31 cellular contexts compared by ENCODE assay signal in the genomic region with DNA sequence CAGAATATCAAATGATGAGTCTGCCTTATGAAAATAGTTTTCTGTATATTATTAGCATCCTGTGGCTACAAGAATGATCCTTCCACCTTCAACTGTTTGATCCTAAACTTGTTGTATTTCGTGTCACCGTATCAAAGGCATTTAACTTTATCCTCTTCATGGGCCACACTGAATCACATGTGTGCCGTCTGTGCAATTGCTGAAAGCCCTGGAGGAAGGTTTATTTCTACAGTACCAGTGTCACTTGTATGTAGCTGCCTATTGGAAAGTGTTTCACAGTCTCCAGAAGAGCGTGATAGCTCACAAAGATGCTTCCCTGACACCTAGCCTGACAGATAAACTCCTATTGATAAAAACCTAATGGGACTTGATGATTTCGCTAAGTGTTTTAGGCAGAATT.
DNase-seq lines count a peak whose midpoint lies in the region; ATAC-seq and TF ChIP-seq lines count a peak whose summit lies in the region.
"Had no signal": no experiment of that assay in that cellular context is flagged by ENCODE, and none has a peak within 500 bp of the region (broad histone marks: within the 10 kb centered on the region; RNA-seq: fewer than 3 reads in every experiment).

No MANE protein-coding gene starts in this region.

- H3K9me2 ChIP-seq in hepatocyte (replicated peaks; ENCODE audit: insufficient read depth), result no peaks in the 10 kb centered on the region

- no peak overlapping the region for H2AK5ac ChIP-seq in mesenchymal stem cell (ENCODE audit: low read length, severe bottlenecking)

- H2AFZ ChIP-seq in hepatocyte, result no peak overlapping the region
- no peak overlapping the region for H2AFZ ChIP-seq in smooth muscle cell (ENCODE audit: low read depth)
- no peak overlapping the region for H2AFZ ChIP-seq in mesenchymal stem cell (ENCODE audit: low read depth, low read length)
- H2AFZ ChIP-seq: GM23338 had no signal

- no peak overlapping the region for H3K14ac ChIP-seq in mesenchymal stem cell (ENCODE audit: low read length in 2 of 2)

- intact Hi-C loops in left ventricle myocardium superior (cut with micrococcal nuclease), result no loop called here
- intact Hi-C loops in lower leg skin (cut with DNase I; ENCODE audit: low total_unique reads), result no loop called here

- H2BK12ac ChIP-seq in mesenchymal stem cell (ENCODE audit: low read length in 2 of 2), result no peak overlapping the region

- ATAC-seq in left ventricle myocardium superior (peak; percentile 43), HG02885 (IDR thresholded peaks at IDR 0.05; ENCODE audit: poor library complexity, unreplicated experiment) (no peak)
- ATAC-seq: GM23338, HepG2 had no signal

- H2BK15ac ChIP-seq in mesenchymal stem cell (ENCODE audit: low read depth, poor library complexity, severe bottlenecking), result no peak overlapping the region

- no peaks in the 10 kb centered on the region for H4K20me1 ChIP-seq in hepatocyte (ENCODE audit: insufficient read depth, poor library complexity, severe bottlenecking)
- H4K20me1 ChIP-seq in smooth muscle cell (ENCODE audit: low read depth), result no peaks in the 10 kb centered on the region
- H4K20me1 ChIP-seq: BLaER1 treated with 17β-estradiol and CSF1 and Interleukin-3, amounts not matched to agents 10 nM and 100 nM had no signal

- no peak overlapping the region for H4K8ac ChIP-seq in mesenchymal stem cell (ENCODE audit: low read length)

- H3K4me3 ChIP-seq in right atrium auricular region (no peak overlapping the region), hepatocyte (no peak overlapping the region), smooth muscle cell (no peak overlapping the region), mesenchymal stem cell (ENCODE audit: insufficient read depth in 1 of 2, low read depth in 1 of 2, low read length in 2 of 2) (no peak overlapping the region), lower leg skin (ENCODE audit: low read depth, poor library complexity, severe bottlenecking) (no peak overlapping the region)
- H3K4me3 ChIP-seq: BLaER1 treated with 17β-estradiol and CSF1 and Interleukin-3, amounts not matched to agents 10 nM and 100 nM; GM23338; HAP-1; SJSA1 had no signal

- H3K18ac ChIP-seq in mesenchymal stem cell (ENCODE audit: low read depth in 1 of 2, low read length in 2 of 2), result no peak overlapping the region

- no peak for TF ChIP-seq POLR2A in lower leg skin (IDR thresholded peaks at IDR 0.05)

- no peak for TF ChIP-seq CTCF in right atrium auricular region (IDR thresholded peaks at IDR 0.05)
- no peak for TF ChIP-seq CTCF in hepatocyte (IDR thresholded peaks at IDR 0.05; ENCODE audit: poor library complexity)
- TF ChIP-seq CTCF in smooth muscle cell (IDR thresholded peaks at IDR 0.05; ENCODE audit: borderline replicate concordance, insufficient read depth, poor library complexity, severe bottlenecking), result no peak
- TF ChIP-seq CTCF in lower leg skin (IDR thresholded peaks at IDR 0.05), result no peak

- H2BK5ac ChIP-seq in mesenchymal stem cell (ENCODE audit: low read depth, low read length, poor library complexity, severe bottlenecking), result no peak overlapping the region

- WGBS in hepatocyte (ENCODE audit: low lambda C conversion rate, missing lambda C conversion rate), result 67% methylated on average over 5 of the region's 5 CpGs
- WGBS in smooth muscle cell (ENCODE audit: low lambda C conversion rate), result 76% methylated on average over 5 of the region's 5 CpGs
- 98% methylated on average over 5 of the region's 5 CpGs for WGBS in mesenchymal stem cell
- WGBS in lower leg skin, 2 donors, result 38 to 51% methylated on average over 5 of the region's 5 CpGs

- H3K4me1 ChIP-seq in right atrium auricular region, result peaks cover 0 to 6% of the 10 kb centered on the region in 2 donors
- no peaks in the 10 kb centered on the region for H3K4me1 ChIP-seq in hepatocyte (ENCODE audit: insufficient read depth)
- no peaks in the 10 kb centered on the region for H3K4me1 ChIP-seq in smooth muscle cell (ENCODE audit: low read depth)
- peaks cover 1% of the 10 kb centered on the region for H3K4me1 ChIP-seq in mesenchymal stem cell (ENCODE audit: control insufficient read depth, insufficient read depth, low read depth, low read length)
- H3K4me1 ChIP-seq: BLaER1 treated with 17β-estradiol and CSF1 and Interleukin-3, amounts not matched to agents 10 nM and 100 nM; HAP-1 had no signal

- H3K27me3 ChIP-seq in right atrium auricular region (no peaks in the 10 kb centered on the region), hepatocyte (no peaks in the 10 kb centered on the region), smooth muscle cell (ENCODE audit: low read depth) (no peaks in the 10 kb centered on the region), mesenchymal stem cell (ENCODE audit: control insufficient read depth in 1 of 2, insufficient read depth in 1 of 2, low read length in 2 of 2) (no peaks in the 10 kb centered on the region)
- H3K27me3 ChIP-seq: BLaER1 treated with 17β-estradiol and CSF1 and Interleukin-3, amounts not matched to agents 10 nM and 100 nM; SJSA1 had no signal

- H3K79me2 ChIP-seq in hepatocyte, result no peaks in the 10 kb centered on the region
- no peaks in the 10 kb centered on the region for H3K79me2 ChIP-seq in smooth muscle cell (ENCODE audit: low read depth)

- DNase-seq in left ventricle myocardium superior (no peak), right atrium auricular region (ENCODE audit: low spot score) (no peak), hepatocyte (ENCODE audit: low spot score) (no peak), smooth muscle cell (lab: John Stamatoyannopoulos, UW; ENCODE audit: unreplicated experiment) (no peak), mesenchymal stem cell (no peak), lower leg skin (ENCODE audit: low spot score in 2 of 2) (no peak), cortex of kidney (lab: John Stamatoyannopoulos, UW) (no peak)
- DNase-seq: ACHN; AML-193; CD4-positive, alpha-beta T cell; COR-L47; DMS53; HFFc6; Karpas-422; NCI-H1092; NCI-H1417 treated with DMSO at 0.1 percent for 48 hours; NCI-H1694 treated with DMSO at 0.1 percent for 48 hours; NCI-H2081; NCI-H2171; NCI-H226; NCI-H510A; NCI-H69; Right ventricle myocardium superior; RPMI8226 had no signal

- no peaks in the 10 kb centered on the region for H3F3A ChIP-seq in smooth muscle cell (ENCODE audit: low read depth)

- H3K79me1 ChIP-seq in mesenchymal stem cell (replicated peaks; ENCODE audit: low read length, poor library complexity, severe bottlenecking), result no peaks in the 10 kb centered on the region

- no peaks in the 10 kb centered on the region for H3K36me3 ChIP-seq in right atrium auricular region
- H3K36me3 ChIP-seq in hepatocyte (replicated peaks; ENCODE audit: insufficient read depth, low read depth), result no peaks in the 10 kb centered on the region
- no peaks in the 10 kb centered on the region for H3K36me3 ChIP-seq in smooth muscle cell (ENCODE audit: low read depth)
- no peaks in the 10 kb centered on the region for H3K36me3 ChIP-seq in mesenchymal stem cell (ENCODE audit: control insufficient read depth in 1 of 2, insufficient read depth in 2 of 2, low read depth in 1 of 2, low read length in 2 of 2)
- H3K36me3 ChIP-seq: HAP-1, SJSA1 had no signal

- no peak overlapping the region for H3K4me2 ChIP-seq in hepatocyte
- H3K4me2 ChIP-seq in smooth muscle cell, result peak overlapping the region; percentile 48
- H3K4me2 ChIP-seq in mesenchymal stem cell (ENCODE audit: low read length, poor library complexity, severe bottlenecking), result no peak overlapping the region
- H3K4me2 ChIP-seq: BLaER1 treated with 17β-estradiol and CSF1 and Interleukin-3, amounts not matched to agents 10 nM and 100 nM; GM23338 had no signal

- H3K27ac ChIP-seq in right atrium auricular region (no peak overlapping the region), hepatocyte (peak overlapping the region; percentile 26), smooth muscle cell (ENCODE audit: low read depth) (no peak overlapping the region), mesenchymal stem cell (ENCODE audit: low read length, poor library complexity, severe bottlenecking) (no peak overlapping the region)
- H3K27ac ChIP-seq: 22Rv1; BLaER1 treated with 17β-estradiol and CSF1 and Interleukin-3, amounts not matched to agents 10 nM and 100 nM; SJSA1 had no signal

- H3K4ac ChIP-seq in mesenchymal stem cell (ENCODE audit: low read depth in 1 of 2, low read length in 2 of 2), result no peak overlapping the region

- H4K91ac ChIP-seq in mesenchymal stem cell (ENCODE audit: low read length), result no peak overlapping the region

- no peak overlapping the region for H2BK120ac ChIP-seq in mesenchymal stem cell (ENCODE audit: low read depth, low read length)

- H3K23ac ChIP-seq in mesenchymal stem cell (ENCODE audit: low read length in 2 of 2), result no peak overlapping the region

- no peaks in the 10 kb centered on the region for H3K9me3 ChIP-seq in right atrium auricular region
- H3K9me3 ChIP-seq in hepatocyte (ENCODE audit: low read depth), result no peaks in the 10 kb centered on the region
- H3K9me3 ChIP-seq in smooth muscle cell (replicated peaks; ENCODE audit: low read depth), result no peaks in the 10 kb centered on the region
- H3K9me3 ChIP-seq in mesenchymal stem cell (ENCODE audit: control insufficient read depth, low read length), result no peaks in the 10 kb centered on the region
- H3K9me3 ChIP-seq: BLaER1 treated with 17β-estradiol and CSF1 and Interleukin-3, amounts not matched to agents 10 nM and 100 nM; HAP-1; SJSA1 had no signal

- H3K9ac ChIP-seq in smooth muscle cell (ENCODE audit: low read depth), result no peak overlapping the region
- no peak overlapping the region for H3K9ac ChIP-seq in mesenchymal stem cell (ENCODE audit: low read length)
- H3K9ac ChIP-seq: BLaER1 treated with 17β-estradiol and CSF1 and Interleukin-3, amounts not matched to agents 10 nM and 100 nM had no signal
